ENCODE assay signal across 8 cellular contexts in genomic region chr1:198179556-198179981, GRCh38. TPM values are rescaled to one million over a fixed set of nuclear protein-coding genes. Genes with fewer than 3 reads are reported as not detected.
DNase-seq lines count a peak whose midpoint lies in the region; ATAC-seq and TF ChIP-seq lines count a peak whose summit lies in the region.

No MANE protein-coding gene starts in this region.

- H3K4me1 ChIP-seq in DOHH2 (ENCODE audit: control insufficient read depth, low read length) (peaks cover 15% of the 10 kb centered on the region), HAP-1 (peaks cover 7% of the 10 kb centered on the region), gastrocnemius medialis (peaks cover 73 to 76% of the 10 kb centered on the region in 2 donors)

- DNase-seq in HAP-1 (ENCODE audit: low spot score in 2 of 2) (peak; percentile 13 to 27), SW480 (ENCODE audit: low spot score) (peak; percentile 27), kidney tubule cell (ENCODE audit: low spot score) (peak; percentile 12), gastrocnemius medialis (no peak), NCI-H1436 treated with DMSO at 0.1 percent for 48 hours (lab: John Stamatoyannopoulos, UW) (no peak), NCI-H1417 (lab: John Stamatoyannopoulos, UW) (no peak)

- no peaks in the 10 kb centered on the region for H3K27me3 ChIP-seq in DOHH2 (ENCODE audit: control insufficient read depth, low read length)
- no peaks in the 10 kb centered on the region for H3K27me3 ChIP-seq in HAP-1 (ENCODE audit: low read depth)
- no peaks in the 10 kb centered on the region for H3K27me3 ChIP-seq in gastrocnemius medialis

- H3K4me2 ChIP-seq in DOHH2 (ENCODE audit: low read length): peak overlapping the region; percentile 35

- H3K36me3 ChIP-seq in DOHH2 (ENCODE audit: control insufficient read depth, low read length): no peaks in the 10 kb centered on the region
- no peaks in the 10 kb centered on the region for H3K36me3 ChIP-seq in HAP-1 (replicated peaks)
- H3K36me3 ChIP-seq in gastrocnemius medialis: no peaks in the 10 kb centered on the region

- intact Hi-C loops in gastrocnemius medialis (cut with DNase I; ENCODE audit: low total_unique reads): no loop called here

- H3K4me3 ChIP-seq in DOHH2 (ENCODE audit: low read length): no peak overlapping the region; the same call in 1 of the 2 replicates
- H3K4me3 ChIP-seq in HAP-1: no peak overlapping the region
- H3K4me3 ChIP-seq in gastrocnemius medialis: no peak overlapping the region

- no peak overlapping the region for H3K27ac ChIP-seq in DOHH2 (ENCODE audit: low read depth, low read length)
- H3K27ac ChIP-seq in gastrocnemius medialis: no peak overlapping the region

- ATAC-seq in gastrocnemius medialis: no peak
- no peak for ATAC-seq in GM18861 (IDR thresholded peaks at IDR 0.05; ENCODE audit: unreplicated experiment)

- in situ Hi-C loops in HAP-1 (cut with MboI; ENCODE audit: low sequenced_read_pairs): no loop called here
- in situ Hi-C loops in gastrocnemius medialis (cut with MboI; ENCODE audit: low sequenced_read_pairs in 4 of 4): no loop called here

- no peaks in the 10 kb centered on the region for H3F3A ChIP-seq in DOHH2 (ENCODE audit: control insufficient read depth, insufficient read depth)

- no peaks in the 10 kb centered on the region for H3K9me2 ChIP-seq in DOHH2 (replicated peaks; ENCODE audit: control insufficient read depth, low read length)

- no peak for TF ChIP-seq POLR2A in gastrocnemius medialis (IDR thresholded peaks at IDR 0.05)

- H4K20me1 ChIP-seq in DOHH2 (ENCODE audit: control insufficient read depth, insufficient read depth, low read depth, low read length): no peaks in the 10 kb centered on the region

- TF ChIP-seq CTCF in DOHH2 (IDR thresholded peaks at IDR 0.05; ENCODE audit: low read depth, low read length, poor library complexity, severe bottlenecking) (no peak), gastrocnemius medialis (IDR thresholded peaks at IDR 0.05 in 4 of 5, conservative IDR thresholded peaks at IDR 0.05 in 1 of 5) (no peak)

- no peaks in the 10 kb centered on the region for H3K9me3 ChIP-seq in DOHH2 (ENCODE audit: control insufficient read depth, insufficient read depth, low read length)
- H3K9me3 ChIP-seq in HAP-1: no peaks in the 10 kb centered on the region
- no peaks in the 10 kb centered on the region for H3K9me3 ChIP-seq in gastrocnemius medialis

- peaks cover 94% of the 10 kb centered on the region for H3K79me2 ChIP-seq in DOHH2 (ENCODE audit: control insufficient read depth, low read length)

RNA-seq across cellular contexts. Expression of gene NEK7, which starts 22.8 kb away (rescaled TPM):
- total RNA-seq in gastrocnemius medialis: 100 to 1,000 TPM in 3 of 4 donors, 10 to 100 TPM in 1; 98.1 to 152 (median 118) TPM

Comparison
In these comparisons a context has a peak if more than half of its experiments do, and no peak if none do; other contexts are left out.
1. DNase-seq: peak in HAP-1 (2 of 2), SW480 (single experiment) and kidney tubule cell (single experiment); none in gastrocnemius medialis (0 of 2), NCI-H1436 treated with DMSO at 0.1 percent for 48 hours (single experiment) and NCI-H1417 (0 of 3).